16 cellular contexts compared by ENCODE assay signal in genomic region chr2:44580875-44581515, GRCh38.
"Had no signal": no experiment of that assay in that cellular context is flagged by ENCODE, and none has a peak within 500 bp of the region (broad histone marks: within the 10 kb centered on the region; RNA-seq: fewer than 3 reads in every experiment).

No MANE protein-coding gene starts in this region.

- H3K27ac Mint-ChIP-seq: endodermal cell; nephron progenitor cell; stimulated activated memory B cell treated with anti-CD40 and anti-IgM and Interleukin-4, amounts not matched to agents 10 μg/mL and 1 μg/mL and 100 μg/mL, for 72 hours had no signal

- H3K27me3 ChIP-seq: foreskin keratinocyte, hepatocyte, right lobe of liver had no signal

- H3K27me3 Mint-ChIP-seq: naive thymus-derived CD4-positive, alpha-beta T cell; stimulated activated memory B cell treated with anti-CD40 and anti-IgM and Interleukin-4, amounts not matched to agents 10 μg/mL and 1 μg/mL and 100 μg/mL, for 72 hours had no signal

- H3K4me3 Mint-ChIP-seq: endodermal cell; nephron progenitor cell; stimulated activated memory B cell treated with anti-CD40 and anti-IgM and Interleukin-4, amounts not matched to agents 10 μg/mL and 1 μg/mL and 100 μg/mL, for 72 hours had no signal

- DNase-seq: effector CD4-positive, alpha-beta T cell; endodermal cell; erythroblast; foreskin keratinocyte; head of caudate nucleus; left colon; nephron progenitor cell; right lobe of liver; stimulated activated CD4-positive, alpha-beta T cell treated with anti-CD3 and anti-CD28 coated beads, Interleukin-4, amount 100 ng/mL, for 1 hour; stimulated activated CD8-positive, alpha-beta memory T cell treated with anti-CD3 and anti-CD28 coated beads, Interleukin-4, amount 100 ng/mL, for 48 hours; trophoblast cell had no signal

- H3K36me3 ChIP-seq: prostate gland, right lobe of liver had no signal

- H3K4me3 ChIP-seq: coronary artery, hepatocyte, prostate gland, right lobe of liver had no signal

- H3K9me3 Mint-ChIP-seq: endodermal cell; naive thymus-derived CD4-positive, alpha-beta T cell; nephron progenitor cell; stimulated activated memory B cell treated with anti-CD40 and anti-IgM and Interleukin-4, amounts not matched to agents 10 μg/mL and 1 μg/mL and 100 μg/mL, for 72 hours had no signal

- H3K4me1 Mint-ChIP-seq: nephron progenitor cell had no signal

- H3K36me3 Mint-ChIP-seq: stimulated activated memory B cell treated with anti-CD40 and anti-IgM and Interleukin-4, amounts not matched to agents 10 μg/mL and 1 μg/mL and 100 μg/mL, for 72 hours had no signal

- ATAC-seq: foreskin keratinocyte; left colon; naive thymus-derived CD4-positive, alpha-beta T cell; stimulated activated memory B cell treated with anti-CD40 and anti-IgM and Interleukin-4, amounts not matched to agents 10 μg/mL and 1 μg/mL and 100 μg/mL, for 72 hours had no signal
